ENCODE assay signal across 17 cellular contexts in the genomic region with DNA sequence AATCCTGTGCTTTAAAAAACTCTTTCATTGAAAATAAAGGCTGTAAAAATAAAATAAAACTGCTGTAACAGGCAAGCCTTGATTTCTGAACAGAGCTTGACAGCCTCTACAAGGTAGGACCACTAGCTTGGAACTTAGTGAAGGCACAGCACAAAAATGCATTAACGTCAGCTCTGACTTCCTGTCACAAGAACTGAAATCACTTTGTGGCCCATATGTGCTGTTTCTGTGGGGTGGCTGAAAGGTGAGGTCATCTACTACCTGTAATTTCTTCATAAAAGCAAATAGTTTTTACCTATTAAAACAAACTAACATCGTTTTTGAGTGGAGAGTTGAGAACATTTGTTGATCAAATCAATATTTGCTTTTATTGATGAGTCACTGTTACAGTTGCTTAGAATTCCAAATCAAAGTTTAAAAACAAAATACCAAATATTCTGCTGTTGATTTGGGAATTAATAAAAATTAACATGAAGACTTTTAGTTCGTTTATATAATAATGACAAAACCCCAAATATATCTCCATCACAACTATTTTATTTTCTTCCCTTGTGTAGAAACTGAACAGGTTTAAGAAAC.
DNase-seq lines count a peak whose midpoint lies in the region; ATAC-seq, FAIRE-seq and TF ChIP-seq lines count a peak whose summit lies in the region.
"Had no signal": no experiment of that assay in that cellular context is flagged by ENCODE, and none has a peak within 500 bp of the region (broad histone marks: within the 10 kb centered on the region; RNA-seq: fewer than 3 reads in every experiment).

No MANE protein-coding gene starts in this region.

- H3K27me3 ChIP-seq in right cardiac atrium (ENCODE audit: control insufficient read depth, insufficient read depth) (no peaks in the 10 kb centered on the region), prostate gland (replicated peaks; ENCODE audit: insufficient read depth) (no peaks in the 10 kb centered on the region), small intestine (ENCODE audit: control insufficient read depth in 2 of 2, insufficient read depth in 2 of 2, low read length in 2 of 2) (no peaks in the 10 kb centered on the region)
- H3K27me3 ChIP-seq: foreskin keratinocyte, suprapubic skin had no signal

- H3K4me1 ChIP-seq in right cardiac atrium (ENCODE audit: control insufficient read depth, insufficient read depth, low read length) (peaks cover 8% of the 10 kb centered on the region), prostate gland (replicated peaks) (no peaks in the 10 kb centered on the region), small intestine (ENCODE audit: control insufficient read depth in 2 of 2, insufficient read depth in 1 of 2, low read depth in 1 of 2, low read length in 1 of 2) (no peaks in the 10 kb centered on the region)
- H3K4me1 ChIP-seq: suprapubic skin had no signal

- no peaks in the 10 kb centered on the region for H3K27me3 Mint-ChIP-seq in chondrocyte (ENCODE audit: low read depth)

- no peaks in the 10 kb centered on the region for H3K36me3 Mint-ChIP-seq in chondrocyte (ENCODE audit: low read depth)

- H3K27ac ChIP-seq in right cardiac atrium (ENCODE audit: low read length) (peak overlapping the region; percentile 52), prostate gland (peak overlapping the region; percentile 1 to 57), small intestine (ENCODE audit: low read depth in 1 of 2, low read length in 1 of 2) (peak overlapping the region in 1 of 2 donors; percentile 35)
- H3K27ac ChIP-seq: foreskin keratinocyte, RWPE1, suprapubic skin had no signal

- H3K9me3 ChIP-seq in right cardiac atrium (ENCODE audit: control insufficient read depth, low read length) = no peaks in the 10 kb centered on the region
- H3K9me3 ChIP-seq in prostate gland = no peaks in the 10 kb centered on the region
- H3K9me3 ChIP-seq in small intestine (ENCODE audit: control insufficient read depth, low read depth) = no peaks in the 10 kb centered on the region
- H3K9me3 ChIP-seq: suprapubic skin had no signal

- 77% methylated on average over 3 of the region's 3 CpGs for WGBS in right cardiac atrium
- WGBS in prostate gland = 60% methylated on average over 3 of the region's 3 CpGs
- WGBS in small intestine, 3 donors = 24 to 49% (median 24%) methylated on average over 3 of the region's 3 CpGs

- TF ChIP-seq CTCF in chondrocyte (IDR thresholded peaks at IDR 0.05) (no peak), prostate gland (IDR thresholded peaks at IDR 0.05) (no peak)

- no peak for TF ChIP-seq POLR2A in prostate gland (IDR thresholded peaks at IDR 0.05)

- H3K36me3 ChIP-seq in prostate gland = no peaks in the 10 kb centered on the region
- no peaks in the 10 kb centered on the region for H3K36me3 ChIP-seq in small intestine (ENCODE audit: control insufficient read depth in 2 of 2, insufficient read depth in 2 of 2, low read length in 2 of 2)
- H3K36me3 ChIP-seq: suprapubic skin had no signal

- H3K27ac Mint-ChIP-seq in chondrocyte (ENCODE audit: unreplicated experiment) = peak overlapping the region; percentile 57

- DNase-seq in right cardiac atrium (no peak), Right ventricle myocardium superior (no peak), chondrocyte (ENCODE audit: low spot score) (no peak), prostate gland (ENCODE audit: low spot score) (no peak), SIG-M5 (lab: John Stamatoyannopoulos, UW) (no peak), small intestine (no peak), DMS 273 treated with DMSO at 0.1 percent for 48 hours (lab: John Stamatoyannopoulos, UW) (no peak)
- no peak for DNase-seq in activated naive CD4-positive, alpha-beta T cell treated with Interleukin-2 at 50 U/mL for 16 hours
- DNase-seq: activated CD4-positive, alpha-beta T cell treated with anti-CD3 and anti-CD28 coated beads for 48 hours; activated naive CD4-positive, alpha-beta T cell; foreskin keratinocyte; NCI-H82; stimulated activated CD4-positive, alpha-beta T cell treated with anti-CD3 and anti-CD28 coated beads, Interleukin-4, amount 100 ng/mL, for 1 hour; SW 1271 had no signal

- ATAC-seq in right cardiac atrium = no peak
- ATAC-seq in Right ventricle myocardium superior (ENCODE audit: poor library complexity) = no peak
- ATAC-seq: foreskin keratinocyte had no signal

- no peaks in the 10 kb centered on the region for H3K9me3 Mint-ChIP-seq in chondrocyte (ENCODE audit: low read depth)

- H3K4me1 Mint-ChIP-seq in chondrocyte (ENCODE audit: low read depth) = peaks cover 97% of the 10 kb centered on the region

- intact Hi-C loops in right cardiac atrium (cut with DNase I) (loop anchor here in 1 of 4 donors (10.0 kb wide), 1 partner anchor 189 kb away; no protein-coding TSS in a partner anchor), Right ventricle myocardium superior (cut with DNase I) (loop anchor here (10.0 kb wide), 2 partner anchors 579 to 1969 kb away; no protein-coding TSS in a partner anchor), prostate gland (cut with DNase I) (loop anchor here (10.0 kb wide), 2 partner anchors 899 to 999 kb away; no protein-coding TSS in a partner anchor)

- H3K4me3 Mint-ChIP-seq in chondrocyte (ENCODE audit: unreplicated experiment) = no peak overlapping the region

- H3K4me3 ChIP-seq in right cardiac atrium (ENCODE audit: low read length) (no peak overlapping the region), prostate gland (no peak overlapping the region), small intestine (ENCODE audit: low read depth in 1 of 2, low read length in 2 of 2) (no peak overlapping the region)
- H3K4me3 ChIP-seq: suprapubic skin had no signal

- FAIRE-seq in small intestine (lab: Jason Lieb, UNC) = no peak
- FAIRE-seq: colon had no signal
